ENCODE assay signal across 8 cellular contexts in the genomic region with DNA sequence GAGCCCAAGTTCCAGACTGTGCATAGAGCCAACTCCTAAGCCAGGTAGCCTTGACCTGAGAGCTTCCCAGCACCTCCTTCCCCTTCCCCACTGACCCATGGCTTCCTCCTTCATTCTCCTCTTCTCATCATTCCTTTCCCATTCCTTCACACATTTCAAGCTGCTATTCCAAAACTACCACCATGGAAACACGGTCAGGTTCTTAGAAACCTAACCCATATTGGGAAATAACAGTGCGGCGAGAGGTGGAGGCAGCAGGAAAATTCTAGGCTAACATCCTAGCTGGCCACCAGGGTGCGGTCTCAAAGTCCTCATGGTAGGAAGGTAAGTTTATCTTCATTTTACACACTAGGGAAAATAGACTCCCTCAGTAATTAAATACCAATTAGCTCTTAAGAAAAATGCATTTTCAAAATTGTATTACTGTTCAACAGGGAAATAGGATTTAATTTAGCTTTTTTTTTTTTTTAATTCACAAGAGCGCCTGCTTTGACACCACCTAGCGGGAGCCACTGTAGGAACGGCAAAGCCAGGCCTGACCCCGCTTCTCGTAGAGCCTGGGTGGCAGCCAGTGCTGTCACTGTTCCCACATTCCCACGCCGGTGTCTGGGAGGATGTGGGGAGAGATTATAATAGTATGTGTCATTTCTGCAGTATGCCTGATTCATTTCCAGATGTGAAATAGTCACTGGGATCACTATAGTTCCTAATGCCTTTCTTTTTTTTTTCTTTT. TPM values are rescaled to one million over a fixed set of nuclear protein-coding genes. Genes with fewer than 3 reads are reported as not detected.
DNase-seq lines count a peak whose midpoint lies in the region; ATAC-seq and TF ChIP-seq lines count a peak whose summit lies in the region.

No MANE protein-coding gene starts in this region.

- H3K4me3 ChIP-seq in fibroblast of mammary gland (ENCODE audit: control insufficient read depth, low read depth, low read length) (no peak overlapping the region), trophoblast cell (ENCODE audit: low read depth, low read length) (no peak overlapping the region)

- ATAC-seq in HG02870 (IDR thresholded peaks at IDR 0.05; ENCODE audit: unreplicated experiment), result no peak

- no peak overlapping the region for H4K91ac ChIP-seq in trophoblast cell (ENCODE audit: low read depth, low read length)

- no peak overlapping the region for H4K8ac ChIP-seq in trophoblast cell (ENCODE audit: low read depth, low read length)

- no peak overlapping the region for H3K4ac ChIP-seq in trophoblast cell (ENCODE audit: low read depth, low read length)

- no peak overlapping the region for H3K27ac ChIP-seq in trophoblast cell (ENCODE audit: low read depth, low read length)

- H3K23ac ChIP-seq in trophoblast cell (ENCODE audit: low read length), result no peak overlapping the region

- no peak overlapping the region for H2BK120ac ChIP-seq in trophoblast cell (ENCODE audit: insufficient read depth, low read length, poor library complexity)

- DNase-seq in EH (ENCODE audit: low read depth) (peak; percentile 99), RKO (ENCODE audit: low spot score) (peak; percentile 99), fibroblast of mammary gland (ENCODE audit: low read depth) (peak; percentile 99), trophoblast cell (peak; percentile 66 to 87), NCI-H526 (lab: John Stamatoyannopoulos, UW) (no peak), T-helper 2 cell (no peak)
- DNase-seq in stimulated activated CD8-positive, alpha-beta memory T cell treated with anti-CD3 and anti-CD28 coated beads, Interleukin-4, amount 100 ng/mL, for 48 hours, result no peak

- H3K9me3 ChIP-seq in trophoblast cell (ENCODE audit: insufficient read depth, low read depth, low read length), result peaks cover 2% of the 10 kb centered on the region

- no peaks in the 10 kb centered on the region for H3K79me1 ChIP-seq in trophoblast cell (ENCODE audit: low read length)

- H3K9ac ChIP-seq in trophoblast cell (ENCODE audit: low read length), result no peak overlapping the region

- no peaks in the 10 kb centered on the region for H3K27me3 ChIP-seq in trophoblast cell (ENCODE audit: insufficient read depth, low read length)

- H3K4me1 ChIP-seq in trophoblast cell (ENCODE audit: control insufficient read depth in 1 of 2, insufficient read depth in 2 of 2, low read length in 2 of 2), result peaks cover 1 to 6% of the 10 kb centered on the region in 2 experiments

- no peak overlapping the region for H2AFZ ChIP-seq in trophoblast cell (ENCODE audit: insufficient read depth, low read length, poor library complexity)

- H2BK12ac ChIP-seq in trophoblast cell (ENCODE audit: low read length), result no peak overlapping the region

- H3K79me2 ChIP-seq in trophoblast cell (ENCODE audit: control insufficient read depth, insufficient read depth, low read length, poor library complexity), result no peaks in the 10 kb centered on the region

- no peak overlapping the region for H2AK5ac ChIP-seq in trophoblast cell (ENCODE audit: low read length)

- no CpG with 5 or more reads among the region's 11 CpGs for WGBS in trophoblast cell (ENCODE audit: extremely low coverage, insufficient coverage, insufficient read length)

- H3K14ac ChIP-seq in trophoblast cell (ENCODE audit: low read length), result no peak overlapping the region

- H3K4me2 ChIP-seq in trophoblast cell (ENCODE audit: low read length), result no peak overlapping the region

- H3K36me3 ChIP-seq in trophoblast cell (ENCODE audit: control insufficient read depth in 1 of 2, insufficient read depth in 2 of 2, low read length in 2 of 2), result no peaks in the 10 kb centered on the region

- TF ChIP-seq CTCF in fibroblast of mammary gland (conservative IDR thresholded peaks at IDR 0.05; ENCODE audit: control insufficient read depth, insufficient read depth, low read depth, low read length), result peak; percentile 60

- H3K18ac ChIP-seq in trophoblast cell (ENCODE audit: low read length), result no peak overlapping the region

- H4K12ac ChIP-seq in trophoblast cell (ENCODE audit: low read depth, low read length), result no peak overlapping the region

- H2BK5ac ChIP-seq in trophoblast cell (ENCODE audit: low read depth, low read length, poor library complexity), result no peak overlapping the region

RNA-seq across cellular contexts. Expression of a gene that starts 14.0 kb away (rescaled TPM):
- 22.4 and 23.4 TPM in 2 replicates for polyA plus RNA-seq in trophoblast cell (2013)

RNA-seq across cellular contexts. Expression of a gene that starts 16.7 kb away (rescaled TPM):
- polyA plus RNA-seq in trophoblast cell (2013), result 24.2 and 25.4 TPM in 2 replicates

Comparison
In these comparisons a context has a peak if more than half of its experiments do, and no peak if none do; other contexts are left out.
1. DNase-seq: peak in EH (single experiment), RKO (single experiment), fibroblast of mammary gland (single experiment) and trophoblast cell (2 of 2); none in stimulated activated CD8-positive, alpha-beta memory T cell treated with anti-CD3 and anti-CD28 coated beads, Interleukin-4, amount 100 ng/mL, for 48 hours (single experiment), NCI-H526 (0 of 2) and T-helper 2 cell (0 of 5).